Comparison of ENCODE assay signal across 1 cellular context in the genomic region with DNA sequence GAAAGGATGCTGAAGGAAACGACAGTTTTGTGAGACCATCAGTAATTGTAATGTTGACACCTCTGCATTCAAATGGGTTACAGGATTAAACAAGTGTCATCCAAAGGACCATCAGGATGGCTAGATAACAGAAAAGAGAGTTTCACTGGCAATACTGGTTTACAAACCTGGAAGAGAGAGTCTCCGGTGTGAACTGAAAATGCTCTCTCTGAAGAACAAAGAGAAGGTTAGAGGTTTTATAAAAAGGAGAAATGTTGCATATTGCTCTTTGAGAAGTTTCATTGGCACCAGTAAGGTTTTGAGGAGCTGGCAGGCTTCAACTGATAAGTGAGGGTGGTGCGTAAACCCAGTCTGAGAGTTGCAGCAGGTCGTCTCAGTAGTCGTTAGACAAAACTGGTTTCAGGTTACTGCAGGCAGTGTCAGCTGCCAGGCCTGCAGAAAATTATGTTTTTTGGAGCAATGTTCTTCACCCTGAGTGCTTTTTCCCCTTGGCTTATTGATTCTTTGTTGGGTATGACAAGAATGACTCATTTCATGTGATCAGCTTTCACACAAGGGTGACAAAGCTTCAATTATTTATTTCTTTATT.
TF ChIP-seq lines count a peak whose summit lies in the region.

No MANE protein-coding gene starts in this region.

TF ChIP-seq in K562, 482 proteins besides CTCF, POLR2A, EP300 and RAD21 (continued from another document):
- TF ChIP-seq, protein P1, sequence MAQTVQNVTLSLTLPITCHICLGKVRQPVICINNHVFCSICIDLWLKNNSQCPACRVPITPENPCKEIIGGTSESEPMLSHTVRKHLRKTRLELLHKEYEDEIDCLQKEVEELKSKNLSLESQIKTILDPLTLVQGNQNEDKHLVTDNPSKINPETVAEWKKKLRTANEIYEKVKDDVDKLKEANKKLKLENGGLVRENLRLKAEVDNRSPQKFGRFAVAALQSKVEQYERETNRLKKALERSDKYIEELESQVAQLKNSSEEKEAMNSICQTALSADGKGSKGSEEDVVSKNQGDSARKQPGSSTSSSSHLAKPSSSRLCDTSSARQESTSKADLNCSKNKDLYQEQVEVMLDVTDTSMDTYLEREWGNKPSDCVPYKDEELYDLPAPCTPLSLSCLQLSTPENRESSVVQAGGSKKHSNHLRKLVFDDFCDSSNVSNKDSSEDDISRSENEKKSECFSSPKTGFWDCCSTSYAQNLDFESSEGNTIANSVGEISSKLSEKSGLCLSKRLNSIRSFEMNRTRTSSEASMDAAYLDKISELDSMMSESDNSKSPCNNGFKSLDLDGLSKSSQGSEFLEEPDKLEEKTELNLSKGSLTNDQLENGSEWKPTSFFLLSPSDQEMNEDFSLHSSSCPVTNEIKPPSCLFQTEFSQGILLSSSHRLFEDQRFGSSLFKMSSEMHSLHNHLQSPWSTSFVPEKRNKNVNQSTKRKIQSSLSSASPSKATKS (CRISPR knock-in tag; IDR thresholded peaks at IDR 0.05), result no peak
- peak; percentile 25; the same call in 1 of the 2 replicates for TF ChIP-seq CBFA2T3 (IDR thresholded peaks at IDR 0.05)
- no peak for TF ChIP-seq CREBBP (IDR thresholded peaks at IDR 0.05; ENCODE audit: low read depth, low read length)
- TF ChIP-seq ZNF766 (CRISPR knock-in tag; conservative IDR thresholded peaks at IDR 0.05), result peak; percentile 51; the same call in 1 of the 2 replicates
- TF ChIP-seq SAP30 (IDR thresholded peaks at IDR 0.05; ENCODE audit: borderline replicate concordance, insufficient read depth, low read depth, low read length, poor library complexity, severe bottlenecking), result no peak
- TF ChIP-seq ARID1B (IDR thresholded peaks at IDR 0.05), result no peak
- TF ChIP-seq, protein P2, sequence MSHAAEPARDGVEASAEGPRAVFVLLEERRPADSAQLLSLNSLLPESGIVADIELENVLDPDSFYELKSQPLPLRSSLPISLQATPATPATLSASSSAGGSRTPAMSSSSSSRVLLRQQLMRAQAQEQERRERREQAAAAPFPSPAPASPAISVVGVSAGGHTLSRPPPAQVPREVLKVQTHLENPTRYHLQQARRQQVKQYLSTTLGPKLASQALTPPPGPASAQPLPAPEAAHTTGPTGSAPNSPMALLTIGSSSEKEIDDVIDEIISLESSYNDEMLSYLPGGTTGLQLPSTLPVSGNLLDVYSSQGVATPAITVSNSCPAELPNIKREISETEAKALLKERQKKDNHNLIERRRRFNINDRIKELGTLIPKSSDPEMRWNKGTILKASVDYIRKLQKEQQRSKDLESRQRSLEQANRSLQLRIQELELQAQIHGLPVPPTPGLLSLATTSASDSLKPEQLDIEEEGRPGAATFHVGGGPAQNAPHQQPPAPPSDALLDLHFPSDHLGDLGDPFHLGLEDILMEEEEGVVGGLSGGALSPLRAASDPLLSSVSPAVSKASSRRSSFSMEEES (CRISPR knock-in tag; IDR thresholded peaks at IDR 0.05), result no peak
- no peak for TF ChIP-seq KLF1 (tag; IDR thresholded peaks at IDR 0.05)
- no peak for TF ChIP-seq LARP7 (IDR thresholded peaks at IDR 0.05)
- TF ChIP-seq DPF2 (IDR thresholded peaks at IDR 0.05), result 0 out of 2 replicates have a peak, but pooled peaks have one; percentile 17
- no peak for TF ChIP-seq ZNF232 (CRISPR knock-in tag; IDR thresholded peaks at IDR 0.05)
- TF ChIP-seq TCF3 (CRISPR knock-in tag; IDR thresholded peaks at IDR 0.05), result 0 out of 2 replicates have a peak, but pooled peaks have one; percentile 20
- no peak for TF ChIP-seq FUS (optimal IDR thresholded peaks at IDR 0.05; ENCODE audit: low read depth, low read length)
- TF ChIP-seq SMAD4 (CRISPR knock-in tag; conservative IDR thresholded peaks at IDR 0.05), result 0 out of 2 replicates have a peak, but pooled peaks have one; percentile 11
- TF ChIP-seq KDM2B (CRISPR knock-in tag; IDR thresholded peaks at IDR 0.05), result no peak
- no peak for TF ChIP-seq YBX1 (IDR thresholded peaks at IDR 0.05)
- TF ChIP-seq POLR2G (IDR thresholded peaks at IDR 0.05; ENCODE audit: low read depth, low read length), result no peak
- TF ChIP-seq SRSF9 (IDR thresholded peaks at IDR 0.05; ENCODE audit: borderline replicate concordance, low read depth, low read length), result no peak
- no peak for TF ChIP-seq ZNF717 (CRISPR knock-in tag; IDR thresholded peaks at IDR 0.05)
- TF ChIP-seq, protein P3, sequence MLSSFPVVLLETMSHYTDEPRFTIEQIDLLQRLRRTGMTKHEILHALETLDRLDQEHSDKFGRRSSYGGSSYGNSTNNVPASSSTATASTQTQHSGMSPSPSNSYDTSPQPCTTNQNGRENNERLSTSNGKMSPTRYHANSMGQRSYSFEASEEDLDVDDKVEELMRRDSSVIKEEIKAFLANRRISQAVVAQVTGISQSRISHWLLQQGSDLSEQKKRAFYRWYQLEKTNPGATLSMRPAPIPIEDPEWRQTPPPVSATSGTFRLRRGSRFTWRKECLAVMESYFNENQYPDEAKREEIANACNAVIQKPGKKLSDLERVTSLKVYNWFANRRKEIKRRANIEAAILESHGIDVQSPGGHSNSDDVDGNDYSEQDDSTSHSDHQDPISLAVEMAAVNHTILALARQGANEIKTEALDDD (IDR thresholded peaks at IDR 0.05), result peak; percentile 52; the same call in 1 of the 2 replicates
- TF ChIP-seq, protein P4, sequence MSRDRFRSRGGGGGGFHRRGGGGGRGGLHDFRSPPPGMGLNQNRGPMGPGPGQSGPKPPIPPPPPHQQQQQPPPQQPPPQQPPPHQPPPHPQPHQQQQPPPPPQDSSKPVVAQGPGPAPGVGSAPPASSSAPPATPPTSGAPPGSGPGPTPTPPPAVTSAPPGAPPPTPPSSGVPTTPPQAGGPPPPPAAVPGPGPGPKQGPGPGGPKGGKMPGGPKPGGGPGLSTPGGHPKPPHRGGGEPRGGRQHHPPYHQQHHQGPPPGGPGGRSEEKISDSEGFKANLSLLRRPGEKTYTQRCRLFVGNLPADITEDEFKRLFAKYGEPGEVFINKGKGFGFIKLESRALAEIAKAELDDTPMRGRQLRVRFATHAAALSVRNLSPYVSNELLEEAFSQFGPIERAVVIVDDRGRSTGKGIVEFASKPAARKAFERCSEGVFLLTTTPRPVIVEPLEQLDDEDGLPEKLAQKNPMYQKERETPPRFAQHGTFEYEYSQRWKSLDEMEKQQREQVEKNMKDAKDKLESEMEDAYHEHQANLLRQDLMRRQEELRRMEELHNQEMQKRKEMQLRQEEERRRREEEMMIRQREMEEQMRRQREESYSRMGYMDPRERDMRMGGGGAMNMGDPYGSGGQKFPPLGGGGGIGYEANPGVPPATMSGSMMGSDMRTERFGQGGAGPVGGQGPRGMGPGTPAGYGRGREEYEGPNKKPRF (IDR thresholded peaks at IDR 0.05; ENCODE audit: low read depth, low read length), result no peak
